In the genomic region with DNA sequence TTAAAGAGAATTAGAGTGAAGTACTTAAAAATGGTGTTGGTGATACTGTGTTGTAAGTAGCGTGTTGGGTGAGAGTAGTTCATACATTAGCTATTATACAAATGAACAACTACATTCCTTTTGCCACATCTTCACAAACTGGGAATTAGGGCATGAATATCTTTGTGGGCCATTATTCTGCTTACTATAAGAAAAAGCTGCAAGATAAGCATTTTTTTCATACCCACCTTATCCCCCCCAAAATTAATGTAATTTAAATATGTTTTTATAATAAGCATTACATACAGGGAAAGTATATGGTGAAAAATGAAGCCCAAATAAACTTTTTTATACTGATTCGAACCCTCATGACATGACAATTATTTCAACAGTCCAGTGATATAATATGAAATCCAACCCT, we compare ENCODE assay signal across 11 cellular contexts.
"Had no signal": no experiment of that assay in that cellular context is flagged by ENCODE, and none has a peak within 500 bp of the region (broad histone marks: within the 10 kb centered on the region; RNA-seq: fewer than 3 reads in every experiment).

No MANE protein-coding gene starts in this region.

- FAIRE-seq: H1, H54 had no signal

- H3K27ac ChIP-seq: GM23248 had no signal

- H3K9ac ChIP-seq: GM23248 had no signal

- H3K9me3 ChIP-seq: HAP-1 had no signal

- H3K4me3 ChIP-seq: GM23248, GM23338, HAP-1 had no signal

- H3K4me2 ChIP-seq: GM23338 had no signal

- ATAC-seq: GM23338, HCT116 had no signal

- H2AFZ ChIP-seq: GM23248, GM23338 had no signal

- DNase-seq: GM23248, GOT3, H7, H9, HCEC 1CT, HFFc6 had no signal
